Comparison of ENCODE assay signal across 26 cellular contexts in the genomic region with DNA sequence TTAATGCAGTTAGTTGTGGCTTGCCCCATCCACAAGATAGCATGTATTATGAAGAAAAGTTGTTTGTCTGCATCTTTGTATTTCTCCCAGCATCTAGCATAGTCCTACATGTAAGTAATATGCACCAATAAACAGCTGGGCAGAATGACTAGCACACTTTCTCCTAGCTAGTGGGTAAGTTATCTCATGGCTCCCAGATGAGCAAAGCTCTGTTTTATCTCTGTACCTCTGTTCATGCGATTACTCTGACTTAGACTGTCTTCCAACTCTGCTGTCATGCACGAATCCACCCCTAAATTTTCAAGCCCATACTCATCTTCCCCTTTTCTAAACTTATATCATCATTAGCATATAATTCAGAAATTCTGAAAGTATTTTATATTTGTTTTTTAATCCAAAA.
"Had no signal": no experiment of that assay in that cellular context is flagged by ENCODE, and none has a peak within 500 bp of the region (broad histone marks: within the 10 kb centered on the region; RNA-seq: fewer than 3 reads in every experiment).

No MANE protein-coding gene starts in this region.

- DNase-seq: activated CD4-positive, alpha-beta T cell treated with anti-CD3 and anti-CD28 coated beads for 48 hours; activated CD4-positive, alpha-beta T cell treated with anti-CD3 and anti-CD28 coated beads, Interleukin-2, amount 50 U/mL, for 48 hours; activated CD8-positive, alpha-beta memory T cell treated with anti-CD3 and anti-CD28 coated beads, Interleukin-2, amount 50 U/mL, for 4 hours; activated gamma-delta T cell treated with Interleukin-2 at 50 U/mL for 16 hours; activated naive CD4-positive, alpha-beta T cell treated with anti-CD3 and anti-CD28 coated beads, Interleukin-2, amount 50 U/mL, for 16 hours; activated T-cell treated with anti-CD3 and anti-CD28 coated beads, Interleukin-2, amount 50 U/mL, for 4 hours; central memory CD4-positive, alpha-beta T cell; foreskin melanocyte; left lung; lower lobe of right lung; naive thymus-derived CD8-positive, alpha-beta T cell; nucleus accumbens; stimulated activated CD4-positive, alpha-beta T cell treated with anti-CD3 and anti-CD28 coated beads, Interleukin-15, amount 100 ng/mL, for 24 hours; stimulated activated CD4-positive, alpha-beta T cell treated with anti-CD3 and anti-CD28 coated beads, Interleukin-2, amount 100 ng/mL, for 24 hours; stimulated activated naive B cell treated with anti-CD40 and anti-IgM and Interleukin-4, amounts not matched to agents 10 μg/mL and 1 μg/mL and 100 μg/mL, for 72 hours; stomach; thyroid gland; upper lobe of left lung; WERI-Rb-1 had no signal

- ATAC-seq: activated CD4-positive, CD25-positive, alpha-beta regulatory T cell treated with anti-CD3 and anti-CD28 coated beads, Interleukin-2, amount 50 U/mL, for 24 hours; activated T-cell treated with anti-CD3 and anti-CD28 coated beads, Interleukin-2, amount 50 U/mL, for 4 hours; activated T-helper 17 cell treated with anti-CD3 and anti-CD28 coated beads, Interleukin-2, amount 50 U/mL, for 72 hours; left lung; lower lobe of right lung; naive thymus-derived CD8-positive, alpha-beta T cell; stimulated activated naive B cell treated with anti-CD40 and anti-IgM and Interleukin-4, amounts not matched to agents 10 μg/mL and 1 μg/mL and 100 μg/mL, for 72 hours had no signal

- FAIRE-seq: endothelial cell of umbilical vein had no signal

- H3K4me1 ChIP-seq: breast epithelium, esophagus muscularis mucosa, left lung, lower lobe of right lung, parathyroid adenoma, right atrium auricular region, stomach, thyroid gland, upper lobe of left lung had no signal

- H3K27ac ChIP-seq: breast epithelium, esophagus muscularis mucosa, left lung, lower lobe of right lung, parathyroid adenoma, right atrium auricular region, stomach, thyroid gland, upper lobe of left lung, WERI-Rb-1 had no signal

- H3K27me3 ChIP-seq: breast epithelium, left lung, right atrium auricular region, stomach, thyroid gland, upper lobe of left lung had no signal
